Comparison of ENCODE assay signal across 8 cellular contexts in the genomic region with DNA sequence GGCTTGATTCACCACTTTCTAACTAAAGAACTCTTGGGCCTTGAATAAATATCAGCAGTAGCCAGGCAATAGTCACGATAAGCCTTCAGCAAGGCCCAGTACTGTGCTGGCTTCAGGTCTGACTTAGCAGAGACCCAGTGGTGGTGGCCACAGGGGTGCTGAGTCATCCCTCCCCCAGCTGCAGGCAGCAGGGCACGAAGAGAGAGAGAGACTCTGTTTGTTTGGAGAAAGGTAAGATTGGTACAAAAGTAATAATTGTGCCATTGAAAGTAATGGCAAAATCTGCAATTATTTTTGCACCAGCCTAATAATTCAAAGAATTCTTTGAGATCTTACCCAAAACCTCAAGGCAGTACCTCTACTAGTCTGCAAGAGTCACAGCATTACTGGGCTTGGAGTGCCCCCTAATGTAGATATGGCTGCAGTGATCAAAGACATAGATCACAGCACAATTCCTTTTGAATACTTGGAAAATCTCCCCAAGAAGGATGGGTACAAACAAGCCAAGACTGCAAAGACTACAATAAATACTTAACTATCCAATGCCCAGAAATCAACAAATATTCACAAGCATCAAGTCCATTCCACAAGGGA.
DNase-seq lines count a peak whose midpoint lies in the region; ATAC-seq and TF ChIP-seq lines count a peak whose summit lies in the region.

No MANE protein-coding gene starts in this region.

- no peak overlapping the region for H3K27ac ChIP-seq in left lung

- peaks cover 6% of the 10 kb centered on the region for H3K27me3 Mint-ChIP-seq in activated CD4-positive, alpha-beta T cell treated with anti-CD3 and anti-CD28 coated beads, Interleukin-2, amount 10 ng/mL, durations not matched to agents 24 days and 14 days

- H3K9me3 Mint-ChIP-seq in activated CD4-positive, alpha-beta T cell treated with anti-CD3 and anti-CD28 coated beads, Interleukin-2, amount 10 ng/mL, durations not matched to agents 24 days and 14 days: peaks cover 19% of the 10 kb centered on the region

- H3K27ac Mint-ChIP-seq in activated CD4-positive, alpha-beta T cell treated with anti-CD3 and anti-CD28 coated beads, Interleukin-2, amount 10 ng/mL, durations not matched to agents 24 days and 14 days: no peak overlapping the region

- peaks cover 0 to 21% of the 10 kb centered on the region in 2 donors for H3K4me1 ChIP-seq in left lung

- H3K36me3 ChIP-seq in left lung: no peaks in the 10 kb centered on the region

- H3K36me3 Mint-ChIP-seq in activated CD4-positive, alpha-beta T cell treated with anti-CD3 and anti-CD28 coated beads, Interleukin-2, amount 10 ng/mL, durations not matched to agents 24 days and 14 days (ENCODE audit: low read depth): no peaks in the 10 kb centered on the region

- no peak overlapping the region for H3K4me3 Mint-ChIP-seq in activated CD4-positive, alpha-beta T cell treated with anti-CD3 and anti-CD28 coated beads, Interleukin-2, amount 10 ng/mL, durations not matched to agents 24 days and 14 days

- H3K9me3 ChIP-seq in left lung: peaks cover 0 to 13% of the 10 kb centered on the region in 2 donors

- H3K27me3 ChIP-seq in left lung: no peaks in the 10 kb centered on the region

- no peak overlapping the region for H3K4me3 ChIP-seq in left lung

- intact Hi-C loops in left lung (cut with DNase I): no loop called here
- intact Hi-C loops in activated CD4-positive, alpha-beta T cell treated with anti-CD3 and anti-CD28 coated beads, Interleukin-2, amount 10 ng/mL, durations not matched to agents 24 days and 14 days (cut with micrococcal nuclease): no loop called here

- DNase-seq in ELR (ENCODE audit: low read depth) (peak; percentile 42), UCSD-AML1 (lab: John Stamatoyannopoulos, UW; ENCODE audit: unreplicated experiment) (peak; percentile 48), left lung (peak in 1 of 2 donors; percentile 54)
- no peak for DNase-seq in activated CD4-positive, CD25-positive, alpha-beta regulatory T cell treated with anti-CD3 and anti-CD28 coated beads, Interleukin-2, amount 50 U/mL, for 72 hours
- no peak for DNase-seq in activated CD4-positive, alpha-beta T cell treated with anti-CD3 and anti-CD28 coated beads, Interleukin-2, amount 10 ng/mL, durations not matched to agents 24 days and 14 days
- no peak for DNase-seq in activated naive CD4-positive, alpha-beta T cell treated with Interleukin-2 at 50 U/mL for 16 hours

- ATAC-seq in GM19397 (IDR thresholded peaks at IDR 0.05; ENCODE audit: unreplicated experiment) (peak; percentile 49), HG03439 (IDR thresholded peaks at IDR 0.05; ENCODE audit: unreplicated experiment) (peak; percentile 44), left lung (peak; percentile 74)

- H3K4me1 Mint-ChIP-seq in activated CD4-positive, alpha-beta T cell treated with anti-CD3 and anti-CD28 coated beads, Interleukin-2, amount 10 ng/mL, durations not matched to agents 24 days and 14 days: peaks cover 9% of the 10 kb centered on the region

- TF ChIP-seq CTCF in left lung (IDR thresholded peaks at IDR 0.05): peak in 1 of 2 donors; percentile 33

Comparison
In these comparisons a context has a peak if more than half of its experiments do, and no peak if none do; other contexts are left out.
1. DNase-seq: peak in ELR (single experiment) and UCSD-AML1 (single experiment); none in activated CD4-positive, CD25-positive, alpha-beta regulatory T cell treated with anti-CD3 and anti-CD28 coated beads, Interleukin-2, amount 50 U/mL, for 72 hours (single experiment), activated CD4-positive, alpha-beta T cell treated with anti-CD3 and anti-CD28 coated beads, Interleukin-2, amount 10 ng/mL, durations not matched to agents 24 days and 14 days (single experiment) and activated naive CD4-positive, alpha-beta T cell treated with Interleukin-2 at 50 U/mL for 16 hours (single experiment).
2. Peak in every context shown above with its lines, with median percentiles within 50 percentile points of each other: ATAC-seq.